ENCODE assay signal across 8 cellular contexts in genomic region chr1:189429610-189430009, GRCh38.
DNase-seq lines count a peak whose midpoint lies in the region; ATAC-seq, FAIRE-seq and TF ChIP-seq lines count a peak whose summit lies in the region.

No MANE protein-coding gene starts in this region.

- ATAC-seq in GM21381 (IDR thresholded peaks at IDR 0.05; ENCODE audit: unreplicated experiment), result no peak
- ATAC-seq in aorta (ENCODE audit: low FRiP score), result no peak
- no peak for ATAC-seq in HG03432 (IDR thresholded peaks at IDR 0.05; ENCODE audit: unreplicated experiment)

- TF ChIP-seq CTCF in D721Med (IDR thresholded peaks at IDR 0.05; ENCODE audit: insufficient read depth, missing control alignments), result peak; percentile 77

- H3K27ac ChIP-seq in SJCRH30, result no peak overlapping the region
- H3K27ac ChIP-seq in aorta (ENCODE audit: low read depth in 1 of 2, low read length in 2 of 2), result no peak overlapping the region

- DNase-seq in D721Med (ENCODE audit: insufficient read length, low spot score), result no peak
- DNase-seq in HPDE6-E6E7 (ENCODE audit: extremely low spot score), result peak; percentile 5
- DNase-seq in SJCRH30, result peak; percentile 4 to 48
- DNase-seq in iris pigment epithelial cell (ENCODE audit: low read depth), result peak; percentile 59
- DNase-seq in activated CD4-positive, alpha-beta T cell treated with anti-CD3 and anti-CD28 coated beads for 48 hours, result no peak
- DNase-seq in aorta, result no peak

- H3K36me3 ChIP-seq in SJCRH30 (no peaks in the 10 kb centered on the region), aorta (ENCODE audit: control insufficient read depth in 1 of 2, insufficient read depth in 2 of 2, low read length in 1 of 2) (no peaks in the 10 kb centered on the region)

- WGBS in aorta, 2 donors, result 57 to 59% methylated on average over 4 of the region's 4 CpGs

- H3K4me1 ChIP-seq in SJCRH30 (no peaks in the 10 kb centered on the region), aorta (ENCODE audit: control insufficient read depth in 1 of 2, insufficient read depth in 2 of 2, low read length in 2 of 2) (no peaks in the 10 kb centered on the region)

- H3K9me3 ChIP-seq in SJCRH30 (replicated peaks) (no peaks in the 10 kb centered on the region), aorta (ENCODE audit: control insufficient read depth, low read length) (peaks cover 2% of the 10 kb centered on the region)

- H3K4me3 ChIP-seq in SJCRH30 (no peak overlapping the region), aorta (ENCODE audit: low read length in 2 of 2) (no peak overlapping the region)

- FAIRE-seq in D721Med (lab: Jason Lieb, UNC), result peak; percentile 81

- intact Hi-C loops in aorta (cut with DNase I), result no loop called here

- no peaks in the 10 kb centered on the region for H3K27me3 ChIP-seq in SJCRH30
- H3K27me3 ChIP-seq in aorta (ENCODE audit: control insufficient read depth in 1 of 2, insufficient read depth in 2 of 2, low read length in 1 of 2), result no peaks in the 10 kb centered on the region

Comparison
In these comparisons a context has a peak if more than half of its experiments do, and no peak if none do; other contexts are left out.
1. DNase-seq: peak in HPDE6-E6E7 (single experiment), SJCRH30 (2 of 2) and iris pigment epithelial cell (single experiment); none in D721Med (single experiment), activated CD4-positive, alpha-beta T cell treated with anti-CD3 and anti-CD28 coated beads for 48 hours (single experiment) and aorta (0 of 2).